ENCODE assay signal across 28 cellular contexts in the genomic region with DNA sequence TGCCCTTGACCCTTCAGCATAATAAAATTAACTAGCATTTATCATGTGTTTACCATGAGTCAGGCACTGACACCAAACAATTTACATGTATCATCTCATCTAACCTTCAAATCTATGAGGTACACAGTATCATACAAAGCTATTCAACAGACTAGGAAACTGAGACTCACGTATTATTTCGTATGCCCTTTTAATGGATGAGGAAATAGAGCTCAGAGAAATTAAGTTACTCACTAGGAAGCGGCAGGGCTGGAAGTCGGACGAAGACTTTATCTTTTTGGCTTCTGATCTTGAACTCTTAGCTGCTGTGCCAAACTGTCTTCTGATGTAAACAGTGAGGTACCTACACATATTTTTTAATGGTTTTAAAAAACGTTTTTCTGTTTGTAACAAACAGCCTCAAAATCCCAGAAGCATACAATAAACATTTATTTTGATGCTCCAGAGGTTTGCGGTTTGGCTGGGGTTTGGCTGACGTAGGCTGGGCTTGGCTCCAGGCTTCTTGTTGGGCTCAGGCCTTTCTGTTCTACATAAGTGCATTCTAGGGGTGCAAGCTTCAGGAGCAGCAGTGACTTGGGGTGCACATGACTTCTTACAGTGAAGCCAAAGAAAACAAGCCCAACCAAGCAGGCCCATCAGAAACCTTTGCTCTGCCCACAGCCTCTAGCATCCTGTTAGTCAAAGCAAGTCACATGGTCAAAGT.
DNase-seq lines count a peak whose midpoint lies in the region; ATAC-seq and TF ChIP-seq lines count a peak whose summit lies in the region.
"Had no signal": no experiment of that assay in that cellular context is flagged by ENCODE, and none has a peak within 500 bp of the region (broad histone marks: within the 10 kb centered on the region; RNA-seq: fewer than 3 reads in every experiment).

No MANE protein-coding gene starts in this region.

- ATAC-seq in Right ventricle myocardium inferior (peak; percentile 64), Right ventricle myocardium superior (ENCODE audit: poor library complexity) (peak; percentile 65)
- no peak for ATAC-seq in stimulated activated memory B cell treated with anti-CD40 and anti-IgM and Interleukin-4, amounts not matched to agents 10 μg/mL and 1 μg/mL and 100 μg/mL, for 72 hours
- ATAC-seq: GM12878 had no signal

- H4K20me1 ChIP-seq in hepatocyte (ENCODE audit: insufficient read depth, poor library complexity, severe bottlenecking) = no peaks in the 10 kb centered on the region
- H4K20me1 ChIP-seq: BLaER1 treated with 17β-estradiol and CSF1 and Interleukin-3, amounts not matched to agents 10 nM and 100 nM had no signal

- H3K4me1 ChIP-seq in hepatocyte (ENCODE audit: insufficient read depth) = peaks cover 12% of the 10 kb centered on the region
- H3K4me1 ChIP-seq: Caco-2, SJSA1 had no signal

- peaks cover 19% of the 10 kb centered on the region for H3K27me3 Mint-ChIP-seq in stimulated activated memory B cell treated with anti-CD40 and anti-IgM and Interleukin-4, amounts not matched to agents 10 μg/mL and 1 μg/mL and 100 μg/mL, for 72 hours

- H3K4me3 ChIP-seq in hepatocyte = no peak overlapping the region
- H3K4me3 ChIP-seq: BLaER1 treated with 17β-estradiol and CSF1 and Interleukin-3, amounts not matched to agents 10 nM and 100 nM; GM12878; GM23338; SJSA1 had no signal

- H3K36me3 Mint-ChIP-seq in stimulated activated memory B cell treated with anti-CD40 and anti-IgM and Interleukin-4, amounts not matched to agents 10 μg/mL and 1 μg/mL and 100 μg/mL, for 72 hours = no peaks in the 10 kb centered on the region
- H3K36me3 Mint-ChIP-seq: CD4-positive, alpha-beta memory T cell had no signal

- no peak overlapping the region for H3K4me2 ChIP-seq in hepatocyte
- H3K4me2 ChIP-seq: GM23338, KMS-11 had no signal

- WGBS in hepatocyte (ENCODE audit: low lambda C conversion rate, missing lambda C conversion rate) = 49% methylated on average over 8 of the region's 8 CpGs

- H3K9me3 Mint-ChIP-seq in stimulated activated memory B cell treated with anti-CD40 and anti-IgM and Interleukin-4, amounts not matched to agents 10 μg/mL and 1 μg/mL and 100 μg/mL, for 72 hours = peaks cover 8% of the 10 kb centered on the region
- H3K9me3 Mint-ChIP-seq: GM23338 had no signal

- no peak overlapping the region for H3K4me3 Mint-ChIP-seq in stimulated activated memory B cell treated with anti-CD40 and anti-IgM and Interleukin-4, amounts not matched to agents 10 μg/mL and 1 μg/mL and 100 μg/mL, for 72 hours
- H3K4me3 Mint-ChIP-seq: CD4-positive, alpha-beta memory T cell; GM23338 had no signal

- H3K27ac ChIP-seq in hepatocyte = peak overlapping the region; percentile 1
- H3K27ac ChIP-seq: 22Rv1; BLaER1 treated with 17β-estradiol and CSF1 and Interleukin-3, amounts not matched to agents 10 nM and 100 nM; KMS-11; RWPE1; SJSA1 had no signal

- H2AFZ ChIP-seq in hepatocyte = no peak overlapping the region

- no peak overlapping the region for H3K27ac Mint-ChIP-seq in stimulated activated memory B cell treated with anti-CD40 and anti-IgM and Interleukin-4, amounts not matched to agents 10 μg/mL and 1 μg/mL and 100 μg/mL, for 72 hours
- H3K27ac Mint-ChIP-seq: CD4-positive, alpha-beta memory T cell; GM23338 had no signal

- no peaks in the 10 kb centered on the region for H3K4me1 Mint-ChIP-seq in stimulated activated memory B cell treated with anti-CD40 and anti-IgM and Interleukin-4, amounts not matched to agents 10 μg/mL and 1 μg/mL and 100 μg/mL, for 72 hours
- H3K4me1 Mint-ChIP-seq: CD4-positive, alpha-beta memory T cell had no signal

- no peaks in the 10 kb centered on the region for H3K9me2 ChIP-seq in hepatocyte (replicated peaks; ENCODE audit: insufficient read depth)

- H3K27me3 ChIP-seq in hepatocyte = peaks cover 12% of the 10 kb centered on the region
- H3K27me3 ChIP-seq: BLaER1 treated with 17β-estradiol and CSF1 and Interleukin-3, amounts not matched to agents 10 nM and 100 nM had no signal

- H3K9me3 ChIP-seq in hepatocyte (ENCODE audit: low read depth) = no peaks in the 10 kb centered on the region
- H3K9me3 ChIP-seq: Caco-2, SJSA1 had no signal

- TF ChIP-seq CTCF in hepatocyte (IDR thresholded peaks at IDR 0.05; ENCODE audit: poor library complexity) = no peak

- no peak for DNase-seq in Right ventricle myocardium inferior (ENCODE audit: missing footprints)
- DNase-seq in cardiac septum (ENCODE audit: low spot score) = no peak
- DNase-seq in Right ventricle myocardium superior = peak; percentile 79
- no peak for DNase-seq in hepatocyte (ENCODE audit: low spot score)
- DNase-seq in stimulated activated CD4-positive, alpha-beta T cell treated with anti-CD3 and anti-CD28 coated beads, Interleukin-4, amount 100 ng/mL, for 4 hours = no peak
- DNase-seq in HPDE6-E6E7 (ENCODE audit: extremely low spot score) = no peak
- DNase-seq in SIG-M5 (lab: John Stamatoyannopoulos, UW) = no peak
- DNase-seq: ACHN; Caco-2; CD4-positive, alpha-beta memory T cell; DMS 273 treated with DMSO at 0.1 percent for 48 hours; DMS79 treated with DMSO at 0.1 percent for 48 hours; HCEC 1CT; IMR-90; NCI-H1105; NCI-H146; NCI-H2227 treated with DMSO at 0.1 percent for 48 hours; NCI-H510A; NCI-H774; NK-92 treated with Interleukin-12 subunit alpha and Interleukin-12 subunit beta, amount 100 ng/mL, for 24 hours had no signal

- intact Hi-C loops in Right ventricle myocardium inferior (cut with DNase I) = no loop called here
- intact Hi-C loops in cardiac septum (cut with DNase I) = no loop called here
- intact Hi-C loops in Right ventricle myocardium superior (cut with DNase I) = no loop called here

- H3K36me3 ChIP-seq in hepatocyte (replicated peaks; ENCODE audit: insufficient read depth, low read depth) = no peaks in the 10 kb centered on the region
- H3K36me3 ChIP-seq: BLaER1 treated with 17β-estradiol and CSF1 and Interleukin-3, amounts not matched to agents 10 nM and 100 nM; SJSA1 had no signal

- H3K79me2 ChIP-seq in hepatocyte = no peaks in the 10 kb centered on the region
